ENCODE assay signal across 8 cellular contexts in genomic region chr17:2055494-2056220, GRCh38. TPM values are rescaled to one million over a fixed set of nuclear protein-coding genes. Genes with fewer than 3 reads are reported as not detected.
DNase-seq lines count a peak whose midpoint lies in the region; ATAC-seq and TF ChIP-seq lines count a peak whose summit lies in the region.

No MANE protein-coding gene starts in this region.

- H3K4me2 ChIP-seq in smooth muscle cell: peak overlapping the region; percentile 93

- peak overlapping the region; percentile 80 for H3K27ac Mint-ChIP-seq in activated T-cell treated with anti-CD3 and anti-CD28 coated beads, Interleukin-2, amount 50 U/mL, for 24 hours

- H3K9me3 Mint-ChIP-seq in activated T-cell treated with anti-CD3 and anti-CD28 coated beads, Interleukin-2, amount 50 U/mL, for 24 hours: no peaks in the 10 kb centered on the region

- TF ChIP-seq CTCF in smooth muscle cell (IDR thresholded peaks at IDR 0.05; ENCODE audit: borderline replicate concordance, insufficient read depth, poor library complexity, severe bottlenecking): no peak

- peak overlapping the region; percentile 79 for H3K4me3 Mint-ChIP-seq in activated T-cell treated with anti-CD3 and anti-CD28 coated beads, Interleukin-2, amount 50 U/mL, for 24 hours

- ATAC-seq in left ventricle myocardium superior (peak; percentile 4), HG02623 (IDR thresholded peaks at IDR 0.05; ENCODE audit: unreplicated experiment) (no peak), GM18858 (IDR thresholded peaks at IDR 0.05; ENCODE audit: unreplicated experiment) (no peak), HG03025 (IDR thresholded peaks at IDR 0.05; ENCODE audit: low FRiP score, unreplicated experiment) (no peak)

- intact Hi-C loops in left ventricle myocardium superior (cut with micrococcal nuclease): no loop called here

- no peak overlapping the region for H2AFZ ChIP-seq in smooth muscle cell (ENCODE audit: low read depth)

- H3K36me3 Mint-ChIP-seq in activated T-cell treated with anti-CD3 and anti-CD28 coated beads, Interleukin-2, amount 50 U/mL, for 24 hours (ENCODE audit: low read depth): peaks cover 23% of the 10 kb centered on the region

- H3K4me3 ChIP-seq in smooth muscle cell: peak overlapping the region; percentile 59

- no peaks in the 10 kb centered on the region for H3K9me3 ChIP-seq in smooth muscle cell (replicated peaks; ENCODE audit: low read depth)

- H3F3A ChIP-seq in smooth muscle cell (ENCODE audit: low read depth): peaks cover 6% of the 10 kb centered on the region

- H3K27me3 Mint-ChIP-seq in activated T-cell treated with anti-CD3 and anti-CD28 coated beads, Interleukin-2, amount 50 U/mL, for 24 hours: peaks cover 17% of the 10 kb centered on the region

- peaks cover 17% of the 10 kb centered on the region for H3K4me1 ChIP-seq in smooth muscle cell (ENCODE audit: low read depth)

- peak; percentile 50 for DNase-seq in HCEC 1CT
- DNase-seq in activated T-cell treated with anti-CD3 and anti-CD28 coated beads, Interleukin-2, amount 50 U/mL, for 24 hours: peak; percentile 67
- DNase-seq in left ventricle myocardium superior: peak; percentile 73
- DNase-seq in smooth muscle cell (lab: John Stamatoyannopoulos, UW; ENCODE audit: unreplicated experiment): no peak
- DNase-seq in NCI-H146 (lab: John Stamatoyannopoulos, UW): no peak

- peak overlapping the region; percentile 24 for H3K9ac ChIP-seq in smooth muscle cell (ENCODE audit: low read depth)

- 17% methylated on average over 3 of the region's 87 CpGs for whole genome bisulfite sequencing in smooth muscle cell (ENCODE audit: low lambda C conversion rate)

- H3K79me2 ChIP-seq in smooth muscle cell (ENCODE audit: low read depth): peaks cover 4% of the 10 kb centered on the region

- H3K27me3 ChIP-seq in smooth muscle cell (ENCODE audit: low read depth): peaks cover 42% of the 10 kb centered on the region

- no peaks in the 10 kb centered on the region for H3K36me3 ChIP-seq in smooth muscle cell (ENCODE audit: low read depth)

- peaks cover 40% of the 10 kb centered on the region for H3K4me1 Mint-ChIP-seq in activated T-cell treated with anti-CD3 and anti-CD28 coated beads, Interleukin-2, amount 50 U/mL, for 24 hours (ENCODE audit: low read depth)

- H4K20me1 ChIP-seq in smooth muscle cell (ENCODE audit: low read depth): peaks cover 25% of the 10 kb centered on the region

- no peak overlapping the region for H3K27ac ChIP-seq in smooth muscle cell (ENCODE audit: low read depth)

RNA-seq across cellular contexts. Expression of gene HIC1, which starts 0.8 kb away (rescaled TPM):
- total RNA-seq in left ventricle myocardium superior: 19.0 TPM
- 2.6 and 2.9 TPM in 2 replicates for total RNA-seq in smooth muscle cell
- polyA plus RNA-seq in smooth muscle cell: 3.5 and 5.2 TPM in 2 replicates

RNA-seq across cellular contexts. Expression of gene OVCA2, which starts 13.8 kb away (rescaled TPM):
- total RNA-seq in left ventricle myocardium superior (14.4 TPM), smooth muscle cell (42.6 and 46.7 TPM in 2 replicates)
- polyA plus RNA-seq in smooth muscle cell: 47.6 and 59.5 TPM in 2 replicates

RNA-seq across cellular contexts. Expression of gene DPH1, which starts 25.7 kb away (rescaled TPM):
- total RNA-seq in left ventricle myocardium superior (28.9 TPM), smooth muscle cell (15.9 and 18.1 TPM in 2 replicates)
- 33.6 and 46.6 TPM in 2 replicates for polyA plus RNA-seq in smooth muscle cell

RNA-seq across cellular contexts. Expression of gene RTN4RL1, which starts 30.5 kb away (rescaled TPM):
- total RNA-seq in left ventricle myocardium superior (1.9 TPM), smooth muscle cell (not detected in 2 replicates)
- polyA plus RNA-seq in smooth muscle cell: not detected in 2 replicates

Comparison
In these comparisons a context has a peak if more than half of its experiments do, and no peak if none do; other contexts are left out.
1. DNase-seq: peak in HCEC 1CT (single experiment), activated T-cell treated with anti-CD3 and anti-CD28 coated beads, Interleukin-2, amount 50 U/mL, for 24 hours (single experiment) and left ventricle myocardium superior (single experiment); none in smooth muscle cell (single experiment) and NCI-H146 (single experiment).